In genomic region chr17:45034599-45034998, GRCh38 we compare ENCODE assay signal across 23 cellular contexts. TPM values are rescaled to one million over a fixed set of nuclear protein-coding genes. Genes with fewer than 3 reads are reported as not detected.
DNase-seq lines count a peak whose midpoint lies in the region; ATAC-seq and TF ChIP-seq lines count a peak whose summit lies in the region.
"Had no signal": no experiment of that assay in that cellular context is flagged by ENCODE, and none has a peak within 500 bp of the region (broad histone marks: within the 10 kb centered on the region; RNA-seq: fewer than 3 reads in every experiment).

No MANE protein-coding gene starts in this region.

- peak overlapping the region; percentile 23 for H3K27ac ChIP-seq in RWPE1
- H3K27ac ChIP-seq: A549; BLaER1 treated with 17β-estradiol and CSF1 and Interleukin-3, amounts not matched to agents 10 nM and 100 nM; SJCRH30 had no signal

- POLR2A ChIA-PET in RWPE1 (lab: Yijun Ruan, JAX; ENCODE audit: low non-redundant PET): interaction anchor here (0.5 kb wide), 1 partner anchor 10 kb away, joined by 7 read pairs; no protein-coding TSS in a partner anchor

- H3K4me3 Mint-ChIP-seq in brain (no peak overlapping the region), mesothelial cell of epicardium (no peak overlapping the region), type B pancreatic cell (no peak overlapping the region)
- H3K4me3 Mint-ChIP-seq: CD4-positive, alpha-beta T cell; GM23338 had no signal

- H3K27ac Mint-ChIP-seq in brain (peak overlapping the region in 4 of 5 experiments; percentile 26 to 66 (median 33)), mesothelial cell of epicardium (peak overlapping the region; percentile 71), type B pancreatic cell (peak overlapping the region; percentile 15)
- H3K27ac Mint-ChIP-seq: CD4-positive, alpha-beta T cell; GM23338 had no signal

- TF ChIP-seq CTCF in RWPE1 (conservative IDR thresholded peaks at IDR 0.05; ENCODE audit: low read depth): no peak
- TF ChIP-seq CTCF in brain (conservative IDR thresholded peaks at IDR 0.05): no peak
- no peak for TF ChIP-seq CTCF in mesothelial cell of epicardium (IDR thresholded peaks at IDR 0.05; ENCODE audit: unreplicated experiment)
- no peak for TF ChIP-seq CTCF in type B pancreatic cell (conservative IDR thresholded peaks at IDR 0.05)

- no peak for ATAC-seq in GM21717 (IDR thresholded peaks at IDR 0.05; ENCODE audit: unreplicated experiment)
- ATAC-seq: A549, GM23338, SK-N-SH treated with all-trans-retinoic acid at 6 μM for 48 hours had no signal

- H3K36me3 Mint-ChIP-seq in brain (peaks cover 43% of the 10 kb centered on the region), mesothelial cell of epicardium (peaks cover 25% of the 10 kb centered on the region), type B pancreatic cell (peaks cover 10% of the 10 kb centered on the region)

- CTCF ChIA-PET in RWPE1 (lab: Yijun Ruan, JAX): interaction anchor here (1.0 to 1.1 kb wide), 2 partner anchors 12 to 115 kb away, joined by 3 to 9 read pairs; no protein-coding TSS in a partner anchor

- DNase-seq in RWPE1 (ENCODE audit: low spot score): no peak
- no peak for DNase-seq in mesothelial cell of epicardium (ENCODE audit: low spot score in 2 of 2, unreplicated experiment in 2 of 2)
- no peak for DNase-seq in type B pancreatic cell (ENCODE audit: extremely low spot score, unreplicated experiment)
- no peak for DNase-seq in HCEC 1CT
- DNase-seq in NCI-H524 treated with DMSO at 0.1 percent for 48 hours (lab: John Stamatoyannopoulos, UW): no peak
- DNase-seq: AML-193; CD4-positive, alpha-beta T cell; DMS53; Karpas-422; NCI-H1092; NCI-H1417 treated with DMSO at 0.1 percent for 48 hours; NCI-H1694 treated with DMSO at 0.1 percent for 48 hours; NCI-H2081; NCI-H2227 treated with DMSO at 0.1 percent for 48 hours; NCI-H510A; NCI-H748 treated with DMSO at 0.1 percent for 48 hours; SJCRH30 had no signal

- no peaks in the 10 kb centered on the region for H3K9me3 Mint-ChIP-seq in brain
- H3K9me3 Mint-ChIP-seq in mesothelial cell of epicardium: no peaks in the 10 kb centered on the region
- H3K9me3 Mint-ChIP-seq in type B pancreatic cell: no peaks in the 10 kb centered on the region
- H3K9me3 Mint-ChIP-seq: CD4-positive, alpha-beta T cell; GM23338 had no signal

- H3K4me1 Mint-ChIP-seq in brain: peaks cover 35% of the 10 kb centered on the region
- H3K4me1 Mint-ChIP-seq in mesothelial cell of epicardium: peaks cover 29% of the 10 kb centered on the region
- H3K4me1 Mint-ChIP-seq in type B pancreatic cell (ENCODE audit: unreplicated experiment): peaks cover 20% of the 10 kb centered on the region
- H3K4me1 Mint-ChIP-seq: GM23338 had no signal

- H3K27me3 Mint-ChIP-seq in brain (no peaks in the 10 kb centered on the region), mesothelial cell of epicardium (ENCODE audit: low read depth) (no peaks in the 10 kb centered on the region), type B pancreatic cell (no peaks in the 10 kb centered on the region)
- H3K27me3 Mint-ChIP-seq: CD4-positive, alpha-beta T cell had no signal

RNA-seq across cellular contexts. Expression of gene DCAKD, which starts 16.8 kb away (rescaled TPM):
- 95.0 TPM for polyA plus RNA-seq in brain (ENCODE audit: insufficient read depth, low read depth, low replicate concordance)
- total RNA-seq in mesothelial cell of epicardium: 83.2 to 86.0 TPM (median 83.2 TPM) in 3 replicates
- total RNA-seq in type B pancreatic cell (ENCODE audit: low replicate concordance): 40.3 and 57.5 TPM in 2 replicates

RNA-seq across cellular contexts. Expression of gene NMT1, which starts 26.5 kb away (rescaled TPM):
- 60.8 TPM for polyA plus RNA-seq in brain (ENCODE audit: insufficient read depth, low read depth, low replicate concordance)
- 80.6 to 86.1 TPM (median 80.9 TPM) in 3 replicates for total RNA-seq in mesothelial cell of epicardium
- total RNA-seq in type B pancreatic cell (ENCODE audit: low replicate concordance): 97.0 and 98.8 TPM in 2 replicates

Comparison
In these comparisons a context has a peak if more than half of its experiments do, and no peak if none do; other contexts are left out.
1. H3K27ac Mint-ChIP-seq: peak in every context shown above with its lines; median percentile 71 in mesothelial cell of epicardium; 33 in brain; 15 in type B pancreatic cell.